39 cellular contexts compared by ENCODE assay signal in the genomic region with DNA sequence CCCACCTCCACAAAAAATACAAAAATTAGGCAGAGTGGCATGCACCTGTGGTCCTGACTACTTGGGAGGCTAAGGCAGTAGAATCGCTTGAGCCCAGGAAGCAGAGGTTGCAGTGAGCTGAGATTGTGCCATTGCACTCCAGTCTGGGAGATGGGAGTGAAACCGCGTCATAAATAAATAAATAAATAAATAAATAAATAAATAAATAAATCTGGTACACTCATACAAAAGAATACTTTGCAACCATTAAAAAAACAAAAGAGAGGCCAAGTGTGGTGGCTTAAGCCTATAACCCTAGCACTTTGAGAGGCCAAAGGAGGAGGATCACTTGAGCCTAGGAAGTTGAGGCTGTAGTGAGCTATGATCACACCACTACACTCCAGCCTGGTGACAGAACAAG. TPM values are rescaled to one million over a fixed set of nuclear protein-coding genes. Genes with fewer than 3 reads are reported as not detected.
"Had no signal": no experiment of that assay in that cellular context is flagged by ENCODE, and none has a peak within 500 bp of the region (broad histone marks: within the 10 kb centered on the region; RNA-seq: fewer than 3 reads in every experiment).

No MANE protein-coding gene starts in this region.

- H3K27me3 ChIP-seq: MG63 had no signal

- H3K36me3 ChIP-seq: MG63 had no signal

- H3K4me3 ChIP-seq: MG63 had no signal

- DNase-seq: Karpas-422, Kasumi-1, MG63, MM.1S, MV-4-11, NCI-H1048, NCI-H1092, NCI-H1092 treated with DMSO at 0.1 percent for 48 hours, NCI-H1105, NCI-H1105 treated with DMSO at 0.1 percent for 48 hours, NCI-H1417, NCI-H1417 treated with DMSO at 0.1 percent for 48 hours, NCI-H1436, NCI-H1436 treated with DMSO at 0.1 percent for 48 hours, NCI-H146, NCI-H1694, NCI-H1694 treated with DMSO at 0.1 percent for 48 hours, NCI-H187, NCI-H187 treated with DMSO at 0.1 percent for 48 hours, NCI-H1930, NCI-H2029, NCI-H2029 treated with DMSO at 0.1 percent for 48 hours, NCI-H2081, NCI-H2081 treated with DMSO at 0.1 percent for 48 hours, NCI-H2107, NCI-H2171, NCI-H2171 treated with DMSO at 0.1 percent for 48 hours, NCI-H2227 treated with DMSO at 0.1 percent for 48 hours, NCI-H226, NCI-H345, NCI-H446, NCI-H446 treated with DMSO at 0.1 percent for 48 hours, NCI-H510A, NCI-H510A treated with DMSO at 0.1 percent for 48 hours, NCI-H524 had no signal

RNA-seq across cellular contexts. Expression of a gene that starts 32.4 kb away (rescaled TPM):
- total RNA-seq: LHCN-M2, M059J had no signal

RNA-seq across cellular contexts. Expression of a gene that starts 43.9 kb away (rescaled TPM):
- total RNA-seq: LHCN-M2 had no signal

RNA-seq across cellular contexts. Expression of a gene that starts 53.1 kb away (rescaled TPM):
- total RNA-seq: MCF 10A, NCI-H460 had no signal
